Comparison of ENCODE assay signal across 20 cellular contexts in genomic region chr2:21710031-21710430, GRCh38.
DNase-seq lines count a peak whose midpoint lies in the region; ATAC-seq and TF ChIP-seq lines count a peak whose summit lies in the region.
"Had no signal": no experiment of that assay in that cellular context is flagged by ENCODE, and none has a peak within 500 bp of the region (broad histone marks: within the 10 kb centered on the region; RNA-seq: fewer than 3 reads in every experiment).

No MANE protein-coding gene starts in this region.

- TF ChIP-seq EP300 in sigmoid colon (IDR thresholded peaks at IDR 0.05): no peak

- no peak overlapping the region for H3K4me3 ChIP-seq in heart right ventricle
- H3K4me3 ChIP-seq in neural progenitor cell: no peak overlapping the region
- H3K4me3 ChIP-seq in sigmoid colon: no peak overlapping the region
- H3K4me3 ChIP-seq: BLaER1, GM23338 had no signal

- H3K27ac ChIP-seq in heart right ventricle: peak overlapping the region in 7 of 10 donors; percentile 26 to 65 (median 43)
- H3K27ac ChIP-seq in neural progenitor cell: no peak overlapping the region
- no peak overlapping the region for H3K27ac ChIP-seq in sigmoid colon
- H3K27ac ChIP-seq: 22Rv1, BLaER1, C4-2B had no signal

- no peaks in the 10 kb centered on the region for H3K27me3 ChIP-seq in heart right ventricle
- H3K27me3 ChIP-seq in neural progenitor cell: no peaks in the 10 kb centered on the region
- H3K27me3 ChIP-seq in sigmoid colon: no peaks in the 10 kb centered on the region
- H3K27me3 ChIP-seq: BLaER1 had no signal

- no peaks in the 10 kb centered on the region for H3K36me3 Mint-ChIP-seq in neural progenitor cell
- H3K36me3 Mint-ChIP-seq: CD4-positive, CD25-positive, alpha-beta regulatory T cell; CD8-positive, alpha-beta T cell had no signal

- peaks cover 17% of the 10 kb centered on the region for H3K4me1 Mint-ChIP-seq in neural progenitor cell
- H3K4me1 Mint-ChIP-seq: B cell; CD4-positive, CD25-positive, alpha-beta regulatory T cell; GM23338; H9 had no signal

- H3K79me2 ChIP-seq in neural progenitor cell (ENCODE audit: low read depth): no peaks in the 10 kb centered on the region

- no peak for TF ChIP-seq CTCF in heart right ventricle (IDR thresholded peaks at IDR 0.05)
- no peak for TF ChIP-seq CTCF in neural progenitor cell (IDR thresholded peaks at IDR 0.05)
- no peak for TF ChIP-seq CTCF in sigmoid colon (IDR thresholded peaks at IDR 0.05)

- no peak for TF ChIP-seq POLR2A in sigmoid colon (IDR thresholded peaks at IDR 0.05)

- DNase-seq in Right ventricle myocardium inferior (ENCODE audit: missing footprints): peak; percentile 61
- no peak for DNase-seq in cardiac septum (ENCODE audit: low spot score)
- DNase-seq in heart right ventricle: peak; percentile 14 to 51
- DNase-seq in left ventricle myocardium superior: peak; percentile 41
- DNase-seq in neural progenitor cell (ENCODE audit: low spot score): no peak
- DNase-seq in NCI-H146 (lab: John Stamatoyannopoulos, UW): no peak
- DNase-seq in sigmoid colon: no peak
- DNase-seq: Caco-2; CD4-positive, CD25-positive, alpha-beta regulatory T cell; CD8-positive, alpha-beta T cell; DMS153; DND-41; H9 had no signal

- peaks cover 2% of the 10 kb centered on the region for H3K27me3 Mint-ChIP-seq in neural progenitor cell (ENCODE audit: insufficient read depth, low read depth)
- H3K27me3 Mint-ChIP-seq: B cell; CD4-positive, CD25-positive, alpha-beta regulatory T cell had no signal

- H2AFZ ChIP-seq in neural progenitor cell (replicated peaks): no peak overlapping the region
- H2AFZ ChIP-seq: GM23338 had no signal

- 15 to 25% methylated on average over 4 of the region's 4 CpGs for WGBS in heart right ventricle, 2 donors
- 65 to 72% methylated on average over 4 of the region's 4 CpGs for WGBS in sigmoid colon, 2 donors

- ATAC-seq in Right ventricle myocardium inferior (peak; percentile 96), heart right ventricle (peak; percentile 71 to 98 (median 96)), left ventricle myocardium superior (peak; percentile 98), GM18519 (IDR thresholded peaks at IDR 0.05; ENCODE audit: low FRiP score, unreplicated experiment) (no peak)
- ATAC-seq: CD8-positive, alpha-beta T cell; GM23338; HCT116 had no signal

- H4K20me1 ChIP-seq in neural progenitor cell (ENCODE audit: low read depth): no peaks in the 10 kb centered on the region
- H4K20me1 ChIP-seq: BLaER1 had no signal

- no peaks in the 10 kb centered on the region for H3K9me3 Mint-ChIP-seq in neural progenitor cell
- H3K9me3 Mint-ChIP-seq: GM23338, H9 had no signal

- H3K4me2 ChIP-seq in neural progenitor cell: no peak overlapping the region
- H3K4me2 ChIP-seq: BLaER1, GM23338 had no signal

- no peak overlapping the region for H3K9ac ChIP-seq in neural progenitor cell
- H3K9ac ChIP-seq: BLaER1 had no signal

- H3K4me1 ChIP-seq in heart right ventricle: peaks cover 0 to 6% (median 0%) of the 10 kb centered on the region in 9 donors
- no peaks in the 10 kb centered on the region for H3K4me1 ChIP-seq in neural progenitor cell
- no peaks in the 10 kb centered on the region for H3K4me1 ChIP-seq in sigmoid colon
- H3K4me1 ChIP-seq: BLaER1, Caco-2 had no signal

- no peak overlapping the region for H3K4me3 Mint-ChIP-seq in neural progenitor cell
- H3K4me3 Mint-ChIP-seq: B cell; CD4-positive, CD25-positive, alpha-beta regulatory T cell; CD8-positive, alpha-beta T cell; GM23338; H9 had no signal

- no peaks in the 10 kb centered on the region for H3F3A ChIP-seq in neural progenitor cell (ENCODE audit: low read depth)

- intact Hi-C loops in Right ventricle myocardium inferior (cut with DNase I): loop anchor here (5.0 kb wide), 1 partner anchor 47 kb away; no protein-coding TSS in a partner anchor
- intact Hi-C loops in cardiac septum (cut with DNase I): no loop called here
- intact Hi-C loops in heart right ventricle (cut with DNase I): loop anchor here in 2 of 10 donors (1.0 to 5.0 kb wide), 2 partner anchors 47 kb away; no protein-coding TSS in a partner anchor
- intact Hi-C loops in left ventricle myocardium superior (cut with micrococcal nuclease): no loop called here
- intact Hi-C loops in sigmoid colon (cut with DNase I): no loop called here

- peak overlapping the region; percentile 1 for H3K27ac Mint-ChIP-seq in neural progenitor cell
- H3K27ac Mint-ChIP-seq: B cell; CD4-positive, CD25-positive, alpha-beta regulatory T cell; CD8-positive, alpha-beta T cell; GM23338; H9 had no signal

- H3K9me3 ChIP-seq in heart right ventricle (no peaks in the 10 kb centered on the region), neural progenitor cell (ENCODE audit: low read depth) (no peaks in the 10 kb centered on the region), sigmoid colon (peaks cover 0 to 2% (median 0%) of the 10 kb centered on the region in 4 donors)
- H3K9me3 ChIP-seq: BLaER1 had no signal

- H3K36me3 ChIP-seq in heart right ventricle: no peaks in the 10 kb centered on the region
- H3K36me3 ChIP-seq in neural progenitor cell: no peaks in the 10 kb centered on the region
- no peaks in the 10 kb centered on the region for H3K36me3 ChIP-seq in sigmoid colon
- H3K36me3 ChIP-seq: BLaER1 had no signal

Comparison
In these comparisons a context has a peak if more than half of its experiments do, and no peak if none do; other contexts are left out.
1. DNase-seq: peak in Right ventricle myocardium inferior (single experiment), heart right ventricle (2 of 2) and left ventricle myocardium superior (single experiment); none in cardiac septum (single experiment), neural progenitor cell (single experiment), NCI-H146 (single experiment) and sigmoid colon (single experiment).
2. H3K27ac ChIP-seq: peak in heart right ventricle (7 of 10); none in neural progenitor cell (single experiment) and sigmoid colon (0 of 4).